ENCODE assay signal across 3 cellular contexts in the genomic region with DNA sequence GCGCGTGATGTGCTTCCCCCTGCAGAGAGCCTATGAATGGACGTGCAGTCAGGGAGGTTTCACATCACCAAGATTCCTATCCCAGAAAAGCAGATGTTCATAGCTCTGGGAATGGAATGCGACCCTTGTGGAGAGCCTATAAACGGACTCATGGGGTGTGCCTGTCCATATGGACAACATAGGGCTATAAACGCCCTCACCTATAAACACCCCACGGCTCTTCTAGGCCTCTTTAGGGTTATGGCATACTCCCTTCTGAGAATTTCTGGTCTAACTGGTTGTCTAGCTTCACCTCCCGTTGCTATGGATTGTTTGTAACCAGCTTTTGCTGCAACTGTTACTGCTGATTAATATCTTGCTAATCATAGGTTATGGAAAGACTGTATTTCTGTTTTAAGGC. TPM values are rescaled to one million over a fixed set of nuclear protein-coding genes. Genes with fewer than 3 reads are reported as not detected.
"Had no signal": no experiment of that assay in that cellular context is flagged by ENCODE, and none has a peak within 500 bp of the region (broad histone marks: within the 10 kb centered on the region; RNA-seq: fewer than 3 reads in every experiment).

No MANE protein-coding gene starts in this region.

RNA-seq across cellular contexts. Expression of a gene that starts 55.0 kb away (rescaled TPM):
- total RNA-seq: HT1080, K562, PC-3 had no signal
